Comparison of ENCODE assay signal across 27 cellular contexts in the genomic region with DNA sequence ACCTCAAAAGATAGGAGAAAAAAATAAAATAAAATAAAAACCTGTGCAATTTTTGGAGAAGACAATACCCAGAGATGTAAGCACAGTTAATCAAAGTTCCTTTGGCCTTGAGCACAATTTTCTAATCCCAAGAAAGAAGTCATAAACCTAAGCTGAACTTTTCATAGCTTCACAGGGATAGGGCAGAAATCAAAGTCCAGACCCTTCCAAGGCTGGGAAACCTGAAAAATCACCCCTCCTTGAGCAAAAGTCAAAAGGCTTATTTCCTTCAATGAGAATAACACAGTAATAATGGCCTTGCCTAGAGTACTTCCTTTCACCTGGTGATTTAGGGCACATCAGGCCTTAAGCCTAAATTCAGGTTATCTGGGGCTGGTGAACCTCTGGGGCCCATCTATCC.
"Had no signal": no experiment of that assay in that cellular context is flagged by ENCODE, and none has a peak within 500 bp of the region (broad histone marks: within the 10 kb centered on the region; RNA-seq: fewer than 3 reads in every experiment).

No MANE protein-coding gene starts in this region.

- H3K27ac ChIP-seq: left lung, lower lobe of right lung, pancreas, prostate gland, skin epidermis, tibial nerve, uterus had no signal

- H3K4me1 ChIP-seq: left lung, lower lobe of right lung, pancreas, prostate gland, uterus had no signal

- H3K36me3 ChIP-seq: left lung, lower lobe of right lung, pancreas, prostate gland, tibial nerve, uterus had no signal

- DNase-seq: hippocampal formation; left cardiac atrium; left lung; lower lobe of right lung; mammary epithelial cell; mesendoderm; naive thymus-derived CD4-positive, alpha-beta T cell; nucleus accumbens; pancreas; posterior cingulate gyrus; retina; right cardiac atrium; stimulated activated CD4-positive, alpha-beta T cell treated with anti-CD3 and anti-CD28 coated beads, Interleukin-1b, Interleukin-23, amount 100 ng/mL, for 48 hours; stimulated activated CD4-positive, alpha-beta T cell treated with anti-CD3 and anti-CD28 coated beads, Interleukin-2, amount 100 ng/mL, for 48 hours; stimulated activated CD4-positive, alpha-beta T cell treated with anti-CD3 and anti-CD28 coated beads, Interleukin-4, amount 100 ng/mL, for 4 hours; stimulated activated CD8-positive, alpha-beta memory T cell treated with anti-CD3 and anti-CD28 coated beads, Interleukin-4, amount 100 ng/mL, for 48 hours; stimulated activated naive CD4-positive, alpha-beta T cell treated with Interleukin-2 at 50 U/mL for 16 hours; stimulated activated naive CD8-positive, alpha-beta T cell treated with anti-CD3 and anti-CD28 coated beads, Interleukin-15, amount 100 ng/mL, for 72 hours; substantia nigra; uterus had no signal

- H3K4me3 ChIP-seq: left lung, lower lobe of right lung, pancreas, prostate gland, skin epidermis, tibial nerve, uterus had no signal

- H3K9me3 ChIP-seq: left lung, lower lobe of right lung, pancreas, prostate gland, tibial nerve, uterus had no signal

- H3K27me3 ChIP-seq: left lung, pancreas, tibial nerve, uterus had no signal

- FAIRE-seq: keratinocyte, pancreas had no signal

- ATAC-seq: left cardiac atrium; left lung; lower lobe of right lung; naive thymus-derived CD4-positive, alpha-beta T cell; natural killer cell treated with Interleukin-12 subunit alpha and Interleukin-12 subunit beta and Interleukin-15 and Interleukin-18, amount 100 ng/mL, for 72 hours; pancreas; right cardiac atrium; sciatic nerve; stimulated activated memory B cell treated with anti-CD40 and anti-IgM and Interleukin-4, amounts not matched to agents 10 μg/mL and 1 μg/mL and 100 μg/mL, for 72 hours; stimulated activated naive CD8-positive, alpha-beta T cell treated with anti-CD3 and anti-CD28 coated beads, Interleukin-15, amount 100 ng/mL, for 72 hours had no signal
